In genomic region chr5:149345147-149345891, GRCh38 we compare ENCODE assay signal across 1 cellular context.
TF ChIP-seq lines count a peak whose summit lies in the region.

Gene GRPEL2, plus strand, starts transcription at chr5:149345499. Its CDS starts 41 bp downstream, at chr5:149345540.

TF ChIP-seq in A549, 52 proteins besides CTCF, POLR2A, EP300 and RAD21 (continued from another document):
- TF ChIP-seq HDAC2 (IDR thresholded peaks at IDR 0.05) (peak; percentile 85; the same call in 1 of the 2 replicates), HMGXB4 (CRISPR knock-in tag; IDR thresholded peaks at IDR 0.05; ENCODE audit: borderline replicate concordance) (no peak), HOXB5 (CRISPR knock-in tag; IDR thresholded peaks at IDR 0.05) (no peak; the same call in 1 of the 2 replicates), MAZ (IDR thresholded peaks at IDR 0.05; ENCODE audit: borderline replicate concordance, low read depth, low read length) (0 out of 2 replicates have a peak, but pooled peaks have one; percentile 45), ZSCAN20 (CRISPR knock-in tag; IDR thresholded peaks at IDR 0.05) (no peak), NFE2L2 (conservative IDR thresholded peaks at IDR 0.05; ENCODE audit: low read length) (no peak), RARB (CRISPR knock-in tag; IDR thresholded peaks at IDR 0.05) (no peak), ZFP36 (IDR thresholded peaks at IDR 0.05; ENCODE audit: borderline replicate concordance, partially characterized antibody) (no peak), KDM1A (IDR thresholded peaks at IDR 0.05; ENCODE audit: low read depth) (peak; percentile 97), CBX2 (IDR thresholded peaks at IDR 0.05; ENCODE audit: borderline replicate concordance, low read depth) (no peak), PBX3 (IDR thresholded peaks at IDR 0.05) (no peak), HEYL (CRISPR knock-in tag; IDR thresholded peaks at IDR 0.05) (no peak), E2F6 (IDR thresholded peaks at IDR 0.05; ENCODE audit: borderline replicate concordance, low read depth) (peak; percentile 82; the same call in 1 of the 2 replicates), CHD2 (IDR thresholded peaks at IDR 0.05; ENCODE audit: low read length, partially characterized antibody) (no peak), RFX5 (IDR thresholded peaks at IDR 0.05) (no peak; the same call in 1 of the 2 replicates), NR3C1 (IDR thresholded peaks at IDR 0.05) (no peak), CEBPB (IDR thresholded peaks at IDR 0.05) (no peak), MAFK (IDR thresholded peaks at IDR 0.05; ENCODE audit: partially characterized antibody) (no peak), TFCP2L1 (CRISPR knock-in tag; IDR thresholded peaks at IDR 0.05) (peak; percentile 73; the same call in 1 of the 2 replicates), EHMT2 (IDR thresholded peaks at IDR 0.05; ENCODE audit: low read depth) (no peak), ELK1 (IDR thresholded peaks at IDR 0.05; ENCODE audit: low read depth, low read length) (0 out of 2 replicates have a peak, but pooled peaks have one; percentile 75), SREBF2 (IDR thresholded peaks at IDR 0.05) (no peak), FOXS1 (CRISPR knock-in tag; IDR thresholded peaks at IDR 0.05) (no peak), POLR2AphosphoS2 (conservative IDR thresholded peaks at IDR 0.05; ENCODE audit: low read length) (no peak), JUNB (IDR thresholded peaks at IDR 0.05) (no peak), HES2 (IDR thresholded peaks at IDR 0.05) (no peak), RCOR1 (IDR thresholded peaks at IDR 0.05; ENCODE audit: low read depth, low read length) (0 out of 2 replicates have a peak, but pooled peaks have one; percentile 79), NPAS2 (CRISPR knock-in tag; IDR thresholded peaks at IDR 0.05; ENCODE audit: borderline replicate concordance) (no peak), BCL3 (IDR thresholded peaks at IDR 0.05) (peak; percentile 76; the same call in 2 of the 3 replicates)
